In genomic region chr10:125007436-125007835, GRCh38 we compare ENCODE assay signal across 21 cellular contexts.
A peak's percentile ranks its signal among the peaks of the same experiment; 100 is the strongest.
DNase-seq lines count a peak whose midpoint lies in the region; ATAC-seq and TF ChIP-seq lines count a peak whose summit lies in the region.
"Had no signal": no experiment of that assay in that cellular context is flagged by ENCODE, and none has a peak within 500 bp of the region (broad histone marks: within the 10 kb centered on the region; RNA-seq: fewer than 3 reads in every experiment).

No MANE protein-coding gene starts in this region.

- H3K79me2 ChIP-seq in GM23338 (replicated peaks; ENCODE audit: insufficient read depth) = peaks cover 88% of the 10 kb centered on the region

- H3K4me1 Mint-ChIP-seq in GM23338 = peaks cover 54% of the 10 kb centered on the region
- H3K4me1 Mint-ChIP-seq in CD8-positive, alpha-beta memory T cell = no peaks in the 10 kb centered on the region

- H3K4me3 Mint-ChIP-seq in GM23338 = no peak overlapping the region
- H3K4me3 Mint-ChIP-seq in CD8-positive, alpha-beta memory T cell = no peak overlapping the region
- H3K4me3 Mint-ChIP-seq: activated naive CD4-positive, alpha-beta T cell treated with anti-CD3 and anti-CD28 coated beads for 36 hours; CD8-positive, alpha-beta T cell had no signal

- H3K4me2 ChIP-seq in GM23338 = no peak overlapping the region

- H3K27me3 Mint-ChIP-seq in GM23338 (ENCODE audit: insufficient read depth, low read depth, poor library complexity) = peaks cover 36% of the 10 kb centered on the region
- peaks cover 1 to 9% of the 10 kb centered on the region in 2 donors for H3K27me3 Mint-ChIP-seq in CD8-positive, alpha-beta memory T cell

- H3K36me3 Mint-ChIP-seq in GM23338 (ENCODE audit: low read depth) = peaks cover 68% of the 10 kb centered on the region
- H3K36me3 Mint-ChIP-seq in CD8-positive, alpha-beta memory T cell = no peaks in the 10 kb centered on the region
- H3K36me3 Mint-ChIP-seq: CD8-positive, alpha-beta T cell had no signal

- WGBS in adrenal gland, 4 donors = 77 to 82% (median 78%) methylated on average over 6 of the region's 6 CpGs
- WGBS in psoas muscle, 3 donors = 51 to 79% (median 63%) methylated on average over 6 of the region's 6 CpGs

- ATAC-seq in GM23338 = no peak
- ATAC-seq in psoas muscle = peak in 2 of 4 donors; percentile 7 to 8
- ATAC-seq: CD8-positive, alpha-beta T cell; HepG2 had no signal

- DNase-seq in GM23338 (ENCODE audit: low spot score) (no peak), adrenal gland (peak in 1 of 7 donors; percentile 13), medulla oblongata (ENCODE audit: extremely low spot score) (peak; percentile 63), psoas muscle (no peak), NCI-H2081 (lab: John Stamatoyannopoulos, UW) (no peak), DMS53 (lab: John Stamatoyannopoulos, UW) (no peak)
- no peak for DNase-seq in CD8-positive, alpha-beta memory T cell
- DNase-seq in activated CD8-positive, alpha-beta memory T cell treated with anti-CD3 and anti-CD28 coated beads, Interleukin-2, amount 50 U/mL, for 48 hours = no peak
- DNase-seq: activated CD4-positive, alpha-beta T cell treated with anti-CD3 and anti-CD28 coated beads for 48 hours; activated naive CD4-positive, alpha-beta T cell treated with anti-CD3 and anti-CD28 coated beads for 36 hours; CD8-positive, alpha-beta T cell; foreskin keratinocyte; mesendoderm; MM.1S; NCI-H1694 treated with DMSO at 0.1 percent for 48 hours; NCI-H510A treated with DMSO at 0.1 percent for 48 hours; stimulated activated naive CD4-positive, alpha-beta T cell treated with Interleukin-2 at 50 U/mL for 16 hours; T1000 had no signal

- POLR2A ChIA-PET in CD8-positive, alpha-beta memory T cell (lab: Charles Lee) = no interaction called here

- no peak overlapping the region for H3K4me3 ChIP-seq in GM23338
- H3K4me3 ChIP-seq in adrenal gland = no peak overlapping the region
- no peak overlapping the region for H3K4me3 ChIP-seq in psoas muscle
- no peak overlapping the region for H3K4me3 ChIP-seq in CD8-positive, alpha-beta memory T cell (ENCODE audit: low read length)
- H3K4me3 ChIP-seq: ovary, SJSA1 had no signal

- H3K9me3 Mint-ChIP-seq in GM23338 = no peaks in the 10 kb centered on the region
- H3K9me3 Mint-ChIP-seq in CD8-positive, alpha-beta memory T cell = no peaks in the 10 kb centered on the region
- H3K9me3 Mint-ChIP-seq: activated naive CD4-positive, alpha-beta T cell treated with anti-CD3 and anti-CD28 coated beads for 36 hours; CD8-positive, alpha-beta T cell had no signal

- CTCF ChIA-PET in CD8-positive, alpha-beta memory T cell (lab: Charles Lee) = interaction anchor here (1.7 kb wide), 1 partner anchor 8 kb away, joined by 3 read pairs; no protein-coding TSS in a partner anchor

- H3K4me1 ChIP-seq in GM23338 (ENCODE audit: insufficient read depth) = peaks cover 29% of the 10 kb centered on the region
- peaks cover 20 to 39% of the 10 kb centered on the region in 2 donors for H3K4me1 ChIP-seq in adrenal gland (replicated peaks in 1 of 2)
- peaks cover 66% of the 10 kb centered on the region for H3K4me1 ChIP-seq in psoas muscle
- no peaks in the 10 kb centered on the region for H3K4me1 ChIP-seq in CD8-positive, alpha-beta memory T cell (ENCODE audit: insufficient read depth, low read length)

- H3K27me3 ChIP-seq in GM23338 (ENCODE audit: insufficient read depth) = no peaks in the 10 kb centered on the region
- H3K27me3 ChIP-seq in adrenal gland = no peaks in the 10 kb centered on the region
- H3K27me3 ChIP-seq in psoas muscle (ENCODE audit: insufficient read depth in 3 of 3, low read length in 2 of 3) = no peaks in the 10 kb centered on the region
- H3K27me3 ChIP-seq in CD8-positive, alpha-beta memory T cell (ENCODE audit: insufficient read depth, low read length, poor library complexity, severe bottlenecking) = no peaks in the 10 kb centered on the region
- H3K27me3 ChIP-seq: foreskin keratinocyte, ovary, SJSA1 had no signal

- TF ChIP-seq CTCF in GM23338 (conservative IDR thresholded peaks at IDR 0.05; ENCODE audit: low read depth in 2 of 2) (no peak), adrenal gland (IDR thresholded peaks at IDR 0.05) (no peak), psoas muscle (IDR thresholded peaks at IDR 0.05) (no peak)

- peak overlapping the region; percentile 51 for H3K27ac Mint-ChIP-seq in GM23338
- no peak overlapping the region for H3K27ac Mint-ChIP-seq in CD8-positive, alpha-beta memory T cell
- H3K27ac Mint-ChIP-seq: activated naive CD4-positive, alpha-beta T cell treated with anti-CD3 and anti-CD28 coated beads for 36 hours; CD8-positive, alpha-beta T cell had no signal

- TF ChIP-seq POLR2A in adrenal gland (IDR thresholded peaks at IDR 0.05) = no peak

- H3K9me3 ChIP-seq in adrenal gland (replicated peaks in 1 of 3) = no peaks in the 10 kb centered on the region
- no peaks in the 10 kb centered on the region for H3K9me3 ChIP-seq in psoas muscle
- H3K9me3 ChIP-seq in CD8-positive, alpha-beta memory T cell (ENCODE audit: low read length) = no peaks in the 10 kb centered on the region
- H3K9me3 ChIP-seq: ovary had no signal

- intact Hi-C loops in adrenal gland (cut with DNase I) = no loop called here
- intact Hi-C loops in psoas muscle (cut with DNase I) = no loop called here

- H3K36me3 ChIP-seq in GM23338 (ENCODE audit: insufficient read depth) = peaks cover 8% of the 10 kb centered on the region; the same call in 1 of the 2 replicates
- peaks cover 0 to 8% of the 10 kb centered on the region in 2 donors for H3K36me3 ChIP-seq in adrenal gland (replicated peaks in 1 of 2)
- peaks cover 0 to 7% of the 10 kb centered on the region in 2 donors for H3K36me3 ChIP-seq in psoas muscle (ENCODE audit: insufficient read depth in 1 of 2, low read depth in 1 of 2)
- H3K36me3 ChIP-seq in CD8-positive, alpha-beta memory T cell (ENCODE audit: insufficient read depth, low read length) = no peaks in the 10 kb centered on the region
- H3K36me3 ChIP-seq: ovary had no signal

- peaks cover 60% of the 10 kb centered on the region for H4K20me1 ChIP-seq in GM23338 (replicated peaks; ENCODE audit: insufficient read depth)

- peak overlapping the region; percentile 47; the same call in 1 of the 2 replicates for H3K27ac ChIP-seq in GM23338 (ENCODE audit: low read depth)
- H3K27ac ChIP-seq in adrenal gland = peak overlapping the region in 4 of 5 donors; percentile 48 to 80 (median 72)
- peak overlapping the region; percentile 85 for H3K27ac ChIP-seq in psoas muscle
- H3K27ac ChIP-seq in CD8-positive, alpha-beta memory T cell (ENCODE audit: low read depth, low read length) = no peak overlapping the region
- H3K27ac ChIP-seq: foreskin keratinocyte, ovary, SJSA1 had no signal

- H3K9me2 ChIP-seq in GM23338 (ENCODE audit: insufficient read depth) = no peaks in the 10 kb centered on the region

- no peak overlapping the region for H2AFZ ChIP-seq in GM23338

- H3F3A ChIP-seq in GM23338 (replicated peaks; ENCODE audit: low read depth) = peaks cover 6% of the 10 kb centered on the region

TF ChIP-seq in GM23338, 12 proteins besides CTCF, POLR2A, EP300 and RAD21:
- TF ChIP-seq EZH2 (IDR thresholded peaks at IDR 0.05; ENCODE audit: low read depth, unreplicated experiment) (no peak), ZNF331 (CRISPR knock-in tag; IDR thresholded peaks at IDR 0.05; ENCODE audit: low read depth) (no peak)
